In genomic region chr17:57372156-57372555, GRCh38 we compare ENCODE assay signal across 14 cellular contexts.
DNase-seq lines count a peak whose midpoint lies in the region; TF ChIP-seq lines count a peak whose summit lies in the region.
"Had no signal": no experiment of that assay in that cellular context is flagged by ENCODE, and none has a peak within 500 bp of the region (broad histone marks: within the 10 kb centered on the region; RNA-seq: fewer than 3 reads in every experiment).

No MANE protein-coding gene starts in this region.

- TF ChIP-seq EP300 in tibial nerve (IDR thresholded peaks at IDR 0.05) = no peak

- H3K27me3 ChIP-seq in ascending aorta (no peaks in the 10 kb centered on the region), tibial nerve (no peaks in the 10 kb centered on the region)

- TF ChIP-seq CTCF in fibroblast of the aortic adventitia (IDR thresholded peaks at IDR 0.05; ENCODE audit: insufficient read depth, low read length) (no peak), ascending aorta (IDR thresholded peaks at IDR 0.05) (no peak), tibial nerve (IDR thresholded peaks at IDR 0.05) (no peak)

- H3K9me3 ChIP-seq in ascending aorta (no peaks in the 10 kb centered on the region), tibial nerve (peaks cover 0 to 11% (median 0%) of the 10 kb centered on the region in 4 donors)

- H3K36me3 ChIP-seq in ascending aorta (no peaks in the 10 kb centered on the region), tibial nerve (no peaks in the 10 kb centered on the region)

- no peak for TF ChIP-seq POLR2A in tibial nerve (IDR thresholded peaks at IDR 0.05)

- WGBS in tibial nerve, 2 donors = 81 to 85% methylated on average over 3 of the region's 3 CpGs

- no peak overlapping the region for H3K27ac ChIP-seq in ascending aorta
- H3K27ac ChIP-seq in tibial nerve = no peak overlapping the region
- H3K27ac ChIP-seq: 22Rv1 had no signal

- peaks cover 0 to 4% of the 10 kb centered on the region in 2 donors for H3K4me1 ChIP-seq in ascending aorta
- H3K4me1 ChIP-seq in tibial nerve = peaks cover 0 to under 1% (median 0%) of the 10 kb centered on the region in 4 donors

- DNase-seq in DMS53 (lab: John Stamatoyannopoulos, UW) (peak; percentile 40), DMS53 treated with DMSO at 0.1 percent for 48 hours (lab: John Stamatoyannopoulos, UW; ENCODE audit: unreplicated experiment) (no peak), RPMI7951 (ENCODE audit: low read depth) (peak; percentile 49), fibroblast of the aortic adventitia (ENCODE audit: low read depth) (peak; percentile 10), smooth muscle cell of the brain vasculature (ENCODE audit: low read depth, low spot score) (peak; percentile 31), ascending aorta (ENCODE audit: low spot score in 2 of 2) (no peak), tibial nerve (ENCODE audit: low spot score in 2 of 2) (no peak)
- DNase-seq in activated CD4-positive, alpha-beta T cell treated with anti-CD3 and anti-CD28 coated beads, Interleukin-2, amount 50 U/mL, for 1 hour = no peak
- DNase-seq: activated effector memory CD4-positive, alpha-beta T cell treated with Interleukin-2 at 50 U/mL for 16 hours; H9; naive B cell; NCI-H187; T-helper 1 cell had no signal

- H3K4me3 ChIP-seq in fibroblast of the aortic adventitia (ENCODE audit: low read depth, low read length) = no peak overlapping the region
- H3K4me3 ChIP-seq in ascending aorta = no peak overlapping the region
- no peak overlapping the region for H3K4me3 ChIP-seq in tibial nerve

- intact Hi-C loops in ascending aorta (cut with DNase I) = no loop called here

Comparison
In these comparisons a context has a peak if more than half of its experiments do, and no peak if none do; other contexts are left out.
1. DNase-seq: peak in DMS53 (single experiment), RPMI7951 (single experiment), fibroblast of the aortic adventitia (single experiment) and smooth muscle cell of the brain vasculature (single experiment); none in DMS53 treated with DMSO at 0.1 percent for 48 hours (single experiment), ascending aorta (0 of 2), tibial nerve (0 of 2) and activated CD4-positive, alpha-beta T cell treated with anti-CD3 and anti-CD28 coated beads, Interleukin-2, amount 50 U/mL, for 1 hour (single experiment).